Comparison of ENCODE assay signal across 15 cellular contexts in the genomic region with DNA sequence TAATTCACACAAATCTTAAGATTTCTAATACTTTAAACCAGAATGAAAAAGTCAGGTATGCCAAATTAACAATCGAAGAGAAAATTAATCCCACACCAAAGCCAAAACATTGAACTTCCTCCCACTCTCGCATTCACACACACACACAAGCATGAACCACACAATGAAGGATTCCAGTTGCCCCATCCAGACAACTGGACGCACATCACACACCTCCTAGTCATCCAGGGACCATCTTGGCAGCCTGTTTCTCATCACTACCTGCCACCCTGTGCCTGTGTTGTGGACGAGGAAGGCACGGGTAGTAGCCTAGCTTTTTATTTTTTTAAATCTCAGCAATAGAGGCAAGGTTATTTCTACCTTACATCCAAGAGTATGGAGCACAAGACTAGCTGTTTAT. TPM values are rescaled to one million over a fixed set of nuclear protein-coding genes. Genes with fewer than 3 reads are reported as not detected.
A peak's percentile ranks its signal among the peaks of the same experiment; 100 is the strongest.
DNase-seq lines count a peak whose midpoint lies in the region; TF ChIP-seq lines count a peak whose summit lies in the region.
"Had no signal": no experiment of that assay in that cellular context is flagged by ENCODE, and none has a peak within 500 bp of the region (broad histone marks: within the 10 kb centered on the region; RNA-seq: fewer than 3 reads in every experiment).

No MANE protein-coding gene starts in this region.

- peak overlapping the region; percentile 75 for H3K27ac Mint-ChIP-seq in activated CD4-positive, alpha-beta memory T cell treated with anti-CD3 and anti-CD28 coated beads for 36 hours
- H3K27ac Mint-ChIP-seq in activated CD4-positive, alpha-beta memory T cell treated with anti-CD3 and anti-CD28 coated beads, Interleukin-2, amount 10 ng/mL, durations not matched to agents 7 days and 5 days: no peak overlapping the region
- H3K27ac Mint-ChIP-seq in chondrocyte (ENCODE audit: unreplicated experiment) (peak overlapping the region; percentile 53), neural progenitor cell (no peak overlapping the region)
- H3K27ac Mint-ChIP-seq: activated naive CD8-positive, alpha-beta T cell treated with anti-CD3 and anti-CD28 coated beads, Interleukin-2, amount 10 ng/mL, durations not matched to agents 7 days and 5 days had no signal

- H3K4me3 ChIP-seq in OCI-LY1 (ENCODE audit: low read depth, low read length, poor library complexity, severe bottlenecking) (peak overlapping the region; percentile 39), neural progenitor cell (no peak overlapping the region), stomach (no peak overlapping the region), ovary (no peak overlapping the region)
- H3K4me3 ChIP-seq: lung, pancreas had no signal

- H3K9ac ChIP-seq in OCI-LY1 (ENCODE audit: low read length) (peak overlapping the region; percentile 30; the same call in 1 of the 2 replicates), neural progenitor cell (peak overlapping the region; percentile 7)

- intact Hi-C loops in activated CD4-positive, alpha-beta memory T cell treated with anti-CD3 and anti-CD28 coated beads for 36 hours (cut with micrococcal nuclease): loop anchor here (2.0 to 5.0 kb wide), 2 partner anchors 14 to 109 kb away; a partner anchor contains a TSS
- intact Hi-C loops in stomach (cut with DNase I; ENCODE audit: low total_unique reads): loop anchor here (10.0 kb wide), 1 partner anchor 74 kb away; no protein-coding TSS in a partner anchor
- intact Hi-C loops in ovary (cut with DNase I): no loop called here

- peak overlapping the region; percentile 23 for H3K4me3 Mint-ChIP-seq in activated CD4-positive, alpha-beta memory T cell treated with anti-CD3 and anti-CD28 coated beads for 36 hours
- H3K4me3 Mint-ChIP-seq in activated CD4-positive, alpha-beta memory T cell treated with anti-CD3 and anti-CD28 coated beads, Interleukin-2, amount 10 ng/mL, durations not matched to agents 7 days and 5 days: no peak overlapping the region
- H3K4me3 Mint-ChIP-seq in chondrocyte (ENCODE audit: unreplicated experiment): no peak overlapping the region
- H3K4me3 Mint-ChIP-seq in neural progenitor cell: no peak overlapping the region
- H3K4me3 Mint-ChIP-seq: activated naive CD8-positive, alpha-beta T cell treated with anti-CD3 and anti-CD28 coated beads, Interleukin-2, amount 10 ng/mL, durations not matched to agents 7 days and 5 days had no signal

- CTCF ChIA-PET in activated CD4-positive, alpha-beta memory T cell treated with anti-CD3 and anti-CD28 coated beads for 36 hours (lab: Charles Lee): interaction anchor here (0.6 to 0.9 kb wide), 3 partner anchors 20 to 181 kb away, joined by 3 read pairs; no protein-coding TSS in a partner anchor
- CTCF ChIA-PET in activated CD4-positive, alpha-beta memory T cell treated with anti-CD3 and anti-CD28 coated beads, Interleukin-2, amount 10 ng/mL, durations not matched to agents 7 days and 5 days (lab: Charles Lee): interaction anchor here (1.4 kb wide), 1 partner anchor 157 kb away, joined by 4 read pairs; no protein-coding TSS in a partner anchor

- peaks cover 97% of the 10 kb centered on the region for H3K79me2 ChIP-seq in OCI-LY1 (ENCODE audit: insufficient read depth, low read length)
- peaks cover 100% of the 10 kb centered on the region for H3K79me2 ChIP-seq in neural progenitor cell (ENCODE audit: low read depth)

- no peak for TF ChIP-seq EP300 in stomach (IDR thresholded peaks at IDR 0.05)
- no peak for TF ChIP-seq EP300 in ovary (IDR thresholded peaks at IDR 0.05)

- H3K9me3 ChIP-seq in OCI-LY1 (ENCODE audit: low read length) (no peaks in the 10 kb centered on the region), neural progenitor cell (ENCODE audit: low read depth) (no peaks in the 10 kb centered on the region), stomach (no peaks in the 10 kb centered on the region), ovary (no peaks in the 10 kb centered on the region)
- H3K9me3 ChIP-seq: pancreas had no signal

- H3K36me3 Mint-ChIP-seq in activated CD4-positive, alpha-beta memory T cell treated with anti-CD3 and anti-CD28 coated beads for 36 hours: peaks cover 2% of the 10 kb centered on the region
- peaks cover 8% of the 10 kb centered on the region for H3K36me3 Mint-ChIP-seq in activated CD4-positive, alpha-beta memory T cell treated with anti-CD3 and anti-CD28 coated beads, Interleukin-2, amount 10 ng/mL, durations not matched to agents 7 days and 5 days (ENCODE audit: low read depth)
- no peaks in the 10 kb centered on the region for H3K36me3 Mint-ChIP-seq in chondrocyte (ENCODE audit: low read depth)
- H3K36me3 Mint-ChIP-seq in neural progenitor cell: no peaks in the 10 kb centered on the region

- H3K36me3 ChIP-seq in OCI-LY1 (ENCODE audit: insufficient read depth, low read length) (no peaks in the 10 kb centered on the region), neural progenitor cell (no peaks in the 10 kb centered on the region), stomach (no peaks in the 10 kb centered on the region), ovary (no peaks in the 10 kb centered on the region)
- H3K36me3 ChIP-seq: pancreas had no signal

- H4K20me1 ChIP-seq in OCI-LY1 (ENCODE audit: insufficient read depth, low read length) (no peaks in the 10 kb centered on the region), neural progenitor cell (ENCODE audit: low read depth) (peaks cover 100% of the 10 kb centered on the region)

- H3K4me1 ChIP-seq in OCI-LY1 (ENCODE audit: insufficient read depth, low read length, severe bottlenecking) (peaks cover 100% of the 10 kb centered on the region), neural progenitor cell (peaks cover 40% of the 10 kb centered on the region), stomach (peaks cover 35 to 98% (median 76%) of the 10 kb centered on the region in 4 donors), ovary (ENCODE audit: insufficient read depth) (peaks cover 18% of the 10 kb centered on the region)

- TF ChIP-seq POLR2A in stomach (IDR thresholded peaks at IDR 0.05) (no peak), ovary (IDR thresholded peaks at IDR 0.05) (no peak)

- H3K9me3 Mint-ChIP-seq in activated CD4-positive, alpha-beta memory T cell treated with anti-CD3 and anti-CD28 coated beads for 36 hours: no peaks in the 10 kb centered on the region
- H3K9me3 Mint-ChIP-seq in activated CD4-positive, alpha-beta memory T cell treated with anti-CD3 and anti-CD28 coated beads, Interleukin-2, amount 10 ng/mL, durations not matched to agents 7 days and 5 days: no peaks in the 10 kb centered on the region
- H3K9me3 Mint-ChIP-seq in chondrocyte (ENCODE audit: low read depth) (no peaks in the 10 kb centered on the region), neural progenitor cell (no peaks in the 10 kb centered on the region)
- H3K9me3 Mint-ChIP-seq: activated naive CD8-positive, alpha-beta T cell treated with anti-CD3 and anti-CD28 coated beads, Interleukin-2, amount 10 ng/mL, durations not matched to agents 7 days and 5 days had no signal

- peak overlapping the region; percentile 87 for H3K27ac ChIP-seq in OCI-LY1 (ENCODE audit: low read depth, low read length, poor library complexity, severe bottlenecking)
- no peak overlapping the region for H3K27ac ChIP-seq in neural progenitor cell
- no peak overlapping the region for H3K27ac ChIP-seq in stomach
- H3K27ac ChIP-seq in ovary: no peak overlapping the region

- no peak for DNase-seq in activated CD4-positive, alpha-beta memory T cell treated with anti-CD3 and anti-CD28 coated beads for 36 hours
- no peak for DNase-seq in activated CD4-positive, alpha-beta memory T cell treated with anti-CD3 and anti-CD28 coated beads, Interleukin-2, amount 10 ng/mL, durations not matched to agents 7 days and 5 days
- DNase-seq in chondrocyte (ENCODE audit: low spot score) (no peak), neural progenitor cell (ENCODE audit: low spot score) (no peak), stomach (no peak), C1 segment of cervical spinal cord (lab: John Stamatoyannopoulos, UW) (no peak), ovary (no peak)
- DNase-seq: activated naive CD8-positive, alpha-beta T cell treated with anti-CD3 and anti-CD28 coated beads, Interleukin-2, amount 10 ng/mL, durations not matched to agents 7 days and 5 days; KG1; NCI-H1417 treated with DMSO at 0.1 percent for 48 hours; NCI-H446; pancreas; T-helper 9 cell had no signal

- peak overlapping the region; percentile 88 for H3K4me2 ChIP-seq in OCI-LY1 (ENCODE audit: low read length)
- H3K4me2 ChIP-seq in neural progenitor cell: no peak overlapping the region

- 70 to 83% (median 82%) methylated on average over 5 of the region's 5 CpGs for WGBS in stomach, 5 donors
- WGBS in ovary, 3 donors: 77 to 81% (median 80%) methylated on average over 5 of the region's 5 CpGs

- no peak for TF ChIP-seq CTCF in OCI-LY1 (IDR thresholded peaks at IDR 0.05; ENCODE audit: low read length)
- no peak for TF ChIP-seq CTCF in chondrocyte (IDR thresholded peaks at IDR 0.05)
- no peak for TF ChIP-seq CTCF in neural progenitor cell (IDR thresholded peaks at IDR 0.05)
- no peak for TF ChIP-seq CTCF in stomach (IDR thresholded peaks at IDR 0.05)
- no peak for TF ChIP-seq CTCF in ovary (IDR thresholded peaks at IDR 0.05)

- H3K27me3 Mint-ChIP-seq in activated CD4-positive, alpha-beta memory T cell treated with anti-CD3 and anti-CD28 coated beads for 36 hours: no peaks in the 10 kb centered on the region
- no peaks in the 10 kb centered on the region for H3K27me3 Mint-ChIP-seq in activated CD4-positive, alpha-beta memory T cell treated with anti-CD3 and anti-CD28 coated beads, Interleukin-2, amount 10 ng/mL, durations not matched to agents 7 days and 5 days
- H3K27me3 Mint-ChIP-seq in chondrocyte (ENCODE audit: low read depth) (no peaks in the 10 kb centered on the region), neural progenitor cell (ENCODE audit: insufficient read depth, low read depth) (peaks cover 3% of the 10 kb centered on the region)
- H3K27me3 Mint-ChIP-seq: activated naive CD8-positive, alpha-beta T cell treated with anti-CD3 and anti-CD28 coated beads, Interleukin-2, amount 10 ng/mL, durations not matched to agents 7 days and 5 days had no signal

- no peaks in the 10 kb centered on the region for H3K27me3 ChIP-seq in OCI-LY1 (ENCODE audit: insufficient read depth, low read length)
- no peaks in the 10 kb centered on the region for H3K27me3 ChIP-seq in neural progenitor cell
- no peaks in the 10 kb centered on the region for H3K27me3 ChIP-seq in stomach
- H3K27me3 ChIP-seq in ovary: no peaks in the 10 kb centered on the region
- H3K27me3 ChIP-seq: pancreas had no signal

- H2AFZ ChIP-seq in OCI-LY1 (ENCODE audit: low read length) (no peak overlapping the region), neural progenitor cell (replicated peaks) (no peak overlapping the region)

- peaks cover 68% of the 10 kb centered on the region for H3K4me1 Mint-ChIP-seq in activated CD4-positive, alpha-beta memory T cell treated with anti-CD3 and anti-CD28 coated beads for 36 hours (ENCODE audit: low read depth)
- H3K4me1 Mint-ChIP-seq in activated CD4-positive, alpha-beta memory T cell treated with anti-CD3 and anti-CD28 coated beads, Interleukin-2, amount 10 ng/mL, durations not matched to agents 7 days and 5 days: peaks cover 58% of the 10 kb centered on the region
- peaks cover 78% of the 10 kb centered on the region for H3K4me1 Mint-ChIP-seq in chondrocyte (ENCODE audit: low read depth)
- H3K4me1 Mint-ChIP-seq in neural progenitor cell: peaks cover 77% of the 10 kb centered on the region

- peaks cover 8% of the 10 kb centered on the region; the same call in 1 of the 2 replicates for H3F3A ChIP-seq in OCI-LY1 (ENCODE audit: insufficient read depth, low read length)
- peaks cover 4% of the 10 kb centered on the region for H3F3A ChIP-seq in neural progenitor cell (ENCODE audit: low read depth)

- no peaks in the 10 kb centered on the region for H3K9me2 ChIP-seq in OCI-LY1 (ENCODE audit: low read depth, low read length)

- POLR2A ChIA-PET in activated CD4-positive, alpha-beta memory T cell treated with anti-CD3 and anti-CD28 coated beads for 36 hours (lab: Charles Lee): interaction anchor here (0.8 kb wide), 1 partner anchor 15 kb away, joined by 4 read pairs; a partner anchor contains a TSS
- POLR2A ChIA-PET in activated CD4-positive, alpha-beta memory T cell treated with anti-CD3 and anti-CD28 coated beads, Interleukin-2, amount 10 ng/mL, durations not matched to agents 7 days and 5 days (lab: Charles Lee): interaction anchor here (0.6 to 2.6 kb wide), 2 partner anchors 29 to 114 kb away, joined by 4 to 12 read pairs; a partner anchor contains a TSS

RNA-seq across cellular contexts. Expression of a gene that starts 15.2 kb away (rescaled TPM):
- 10 to 100 TPM; 20.9 to 21.4 TPM for total RNA-seq in activated CD4-positive, alpha-beta memory T cell treated with anti-CD3 and anti-CD28 coated beads for 36 hours
- total RNA-seq in activated CD4-positive, alpha-beta memory T cell treated with anti-CD3 and anti-CD28 coated beads, Interleukin-2, amount 10 ng/mL, durations not matched to agents 7 days and 5 days: 10 to 100 TPM; 21.6 to 22.4 TPM
- 54.2 to 56.1 TPM (median 55.0 TPM) in 3 replicates for total RNA-seq in chondrocyte
- total RNA-seq in neural progenitor cell (ENCODE audit: low replicate concordance): 45.4 and 60.1 TPM in 2 replicates
- total RNA-seq in stomach: 10 to 100 TPM; 17.5 to 40.0 (median 25.8) TPM
- polyA plus RNA-seq in stomach: 10 to 100 TPM in 2 of 3 donors, 1 to 10 TPM in 1; 7.5 to 10.8 (median 10.2) TPM
- 10 to 100 TPM; 19.0 to 53.6 (median 37.7) TPM for total RNA-seq in ovary
- polyA plus RNA-seq in ovary: 10 to 100 TPM; 22.2 to 50.9 TPM

Comparison
In these comparisons a context has a peak if more than half of its experiments do, and no peak if none do; other contexts are left out.
1. H3K27ac Mint-ChIP-seq: peak in activated CD4-positive, alpha-beta memory T cell treated with anti-CD3 and anti-CD28 coated beads for 36 hours (single experiment) and chondrocyte (single experiment); none in activated CD4-positive, alpha-beta memory T cell treated with anti-CD3 and anti-CD28 coated beads, Interleukin-2, amount 10 ng/mL, durations not matched to agents 7 days and 5 days (single experiment) and neural progenitor cell (single experiment).
2. intact Hi-C loops: an anchor here in activated CD4-positive, alpha-beta memory T cell treated with anti-CD3 and anti-CD28 coated beads for 36 hours (2.0 to 5.0 kb wide) and stomach (10.0 kb wide); none called in ovary.